30 cellular contexts compared by ENCODE assay signal in genomic region chr1:234140388-234140787, GRCh38.
"Had no signal": no experiment of that assay in that cellular context is flagged by ENCODE, and none has a peak within 500 bp of the region (broad histone marks: within the 10 kb centered on the region; RNA-seq: fewer than 3 reads in every experiment).

No MANE protein-coding gene starts in this region.

- H3K4me2 ChIP-seq: hepatocyte, smooth muscle cell had no signal

- H3K79me2 ChIP-seq: hepatocyte had no signal

- H3K27me3 ChIP-seq: gastrocnemius medialis, ovary, sigmoid colon, vagina had no signal

- H3K36me3 Mint-ChIP-seq: activated naive CD4-positive, alpha-beta T cell treated with anti-CD3 and anti-CD28 coated beads, Interleukin-2, amount 50 U/mL, for 24 hours; stimulated activated memory B cell treated with anti-CD40 and anti-IgM and Interleukin-4, amounts not matched to agents 10 μg/mL and 1 μg/mL and 100 μg/mL, for 72 hours; type B pancreatic cell had no signal

- H3K4me1 Mint-ChIP-seq: activated B cell treated with CpG ODN at 0.5 μM for 24 hours; activated naive CD4-positive, alpha-beta T cell treated with anti-CD3 and anti-CD28 coated beads, Interleukin-2, amount 50 U/mL, for 24 hours; activated naive CD8-positive, alpha-beta T cell treated with anti-CD3 and anti-CD28 coated beads, Interleukin-2, amount 50 U/mL, for 24 hours; activated T-helper 17 cell treated with anti-CD3 and anti-CD28 coated beads, Interleukin-2, amount 50 U/mL, for 72 hours; nephron; stimulated activated memory B cell treated with anti-CD40 and anti-IgM and Interleukin-4, amounts not matched to agents 10 μg/mL and 1 μg/mL and 100 μg/mL, for 72 hours; stimulated activated naive CD8-positive, alpha-beta T cell treated with anti-CD3 and anti-CD28 coated beads, Interleukin-15, amount 100 ng/mL, for 72 hours had no signal

- H3K9me3 ChIP-seq: gastrocnemius medialis, neutrophil, ovary, sigmoid colon, vagina had no signal

- DNase-seq: activated B cell treated with CpG ODN at 0.5 μM for 24 hours; activated CD4-positive, alpha-beta T cell treated with anti-CD3 and anti-CD28 coated beads, Interleukin-2, amount 50 U/mL, for 1 hour; activated CD8-positive, alpha-beta T cell treated with anti-CD3 and anti-CD28 coated beads for 36 hours; activated gamma-delta T cell treated with Interleukin-2 at 50 U/mL for 16 hours; activated naive CD8-positive, alpha-beta T cell treated with anti-CD3 and anti-CD28 coated beads, Interleukin-2, amount 50 U/mL, for 24 hours; activated T-cell treated with anti-CD3 and anti-CD28 coated beads, Interleukin-2, amount 50 U/mL, for 4 hours; effector CD4-positive, alpha-beta T cell; gastrocnemius medialis; glutamatergic neuron; islet precursor cell; left cardiac atrium; left ventricle myocardium superior; ovary; sigmoid colon; stimulated activated CD4-positive, alpha-beta T cell treated with anti-CD3 and anti-CD28 coated beads, Interleukin-1b, Interleukin-23, amount 100 ng/mL, for 48 hours; stimulated activated CD4-positive, alpha-beta T cell treated with anti-CD3 and anti-CD28 coated beads, Interleukin-4, amount 100 ng/mL, for 4 hours; stimulated activated CD8-positive, alpha-beta memory T cell treated with anti-CD3 and anti-CD28 coated beads, Interleukin-4, amount 100 ng/mL, for 48 hours; stimulated activated naive CD8-positive, alpha-beta T cell treated with anti-CD3 and anti-CD28 coated beads, Interleukin-15, amount 100 ng/mL, for 72 hours; substantia nigra had no signal

- FAIRE-seq: colon had no signal

- H3K27ac Mint-ChIP-seq: activated B cell treated with CpG ODN at 0.5 μM for 24 hours; activated CD8-positive, alpha-beta T cell treated with anti-CD3 and anti-CD28 coated beads for 36 hours; activated naive CD4-positive, alpha-beta T cell treated with anti-CD3 and anti-CD28 coated beads, Interleukin-2, amount 50 U/mL, for 24 hours; activated naive CD8-positive, alpha-beta T cell treated with anti-CD3 and anti-CD28 coated beads, Interleukin-2, amount 50 U/mL, for 24 hours; activated T-helper 17 cell treated with anti-CD3 and anti-CD28 coated beads, Interleukin-2, amount 50 U/mL, for 72 hours; nephron; progenitor cell of endocrine pancreas; stimulated activated memory B cell treated with anti-CD40 and anti-IgM and Interleukin-4, amounts not matched to agents 10 μg/mL and 1 μg/mL and 100 μg/mL, for 72 hours; stimulated activated naive CD8-positive, alpha-beta T cell treated with anti-CD3 and anti-CD28 coated beads, Interleukin-15, amount 100 ng/mL, for 72 hours; type B pancreatic cell had no signal

- H3K27ac ChIP-seq: gastrocnemius medialis, hepatocyte, neutrophil, ovary, sigmoid colon, vagina had no signal

- H2AFZ ChIP-seq: hepatocyte had no signal

- H3K4me3 ChIP-seq: gastrocnemius medialis, hepatocyte, ovary, sigmoid colon, smooth muscle cell, vagina had no signal

- H3K36me3 ChIP-seq: gastrocnemius medialis, neutrophil, ovary, sigmoid colon, vagina had no signal

- H3K4me1 ChIP-seq: gastrocnemius medialis, sigmoid colon, vagina had no signal

- H3K4me3 Mint-ChIP-seq: activated B cell treated with CpG ODN at 0.5 μM for 24 hours; activated CD8-positive, alpha-beta T cell treated with anti-CD3 and anti-CD28 coated beads for 36 hours; activated naive CD4-positive, alpha-beta T cell treated with anti-CD3 and anti-CD28 coated beads, Interleukin-2, amount 50 U/mL, for 24 hours; activated naive CD8-positive, alpha-beta T cell treated with anti-CD3 and anti-CD28 coated beads, Interleukin-2, amount 50 U/mL, for 24 hours; activated T-cell treated with anti-CD3 and anti-CD28 coated beads, Interleukin-2, amount 50 U/mL, for 4 hours; activated T-helper 17 cell treated with anti-CD3 and anti-CD28 coated beads, Interleukin-2, amount 50 U/mL, for 72 hours; nephron; stimulated activated memory B cell treated with anti-CD40 and anti-IgM and Interleukin-4, amounts not matched to agents 10 μg/mL and 1 μg/mL and 100 μg/mL, for 72 hours; stimulated activated naive CD8-positive, alpha-beta T cell treated with anti-CD3 and anti-CD28 coated beads, Interleukin-15, amount 100 ng/mL, for 72 hours; type B pancreatic cell had no signal

- H3K9me3 Mint-ChIP-seq: activated B cell treated with CpG ODN at 0.5 μM for 24 hours; activated CD8-positive, alpha-beta T cell treated with anti-CD3 and anti-CD28 coated beads for 36 hours; activated naive CD4-positive, alpha-beta T cell treated with anti-CD3 and anti-CD28 coated beads, Interleukin-2, amount 50 U/mL, for 24 hours; activated naive CD8-positive, alpha-beta T cell treated with anti-CD3 and anti-CD28 coated beads, Interleukin-2, amount 50 U/mL, for 24 hours; activated T-cell treated with anti-CD3 and anti-CD28 coated beads, Interleukin-2, amount 50 U/mL, for 4 hours; activated T-helper 17 cell treated with anti-CD3 and anti-CD28 coated beads, Interleukin-2, amount 50 U/mL, for 72 hours; nephron; stimulated activated memory B cell treated with anti-CD40 and anti-IgM and Interleukin-4, amounts not matched to agents 10 μg/mL and 1 μg/mL and 100 μg/mL, for 72 hours; stimulated activated naive CD8-positive, alpha-beta T cell treated with anti-CD3 and anti-CD28 coated beads, Interleukin-15, amount 100 ng/mL, for 72 hours; type B pancreatic cell had no signal
